1 cellular context compared by ENCODE assay signal in genomic region chr5:97181856-97182545, GRCh38.
TF ChIP-seq lines count a peak whose summit lies in the region.

No MANE protein-coding gene starts in this region.

TF ChIP-seq in H1, 55 proteins besides CTCF, POLR2A, EP300 and RAD21 (continued from another document):
- TF ChIP-seq RFX5 (IDR thresholded peaks at IDR 0.05; ENCODE audit: borderline replicate concordance, low read depth, low read length) (no peak), SRF (IDR thresholded peaks at IDR 0.05; ENCODE audit: low read depth, low read length) (no peak), KDM5A (IDR thresholded peaks at IDR 0.05; ENCODE audit: low read length) (no peak), PHF8 (conservative IDR thresholded peaks at IDR 0.05; ENCODE audit: low read depth, low read length) (no peak), KDM1A (IDR thresholded peaks at IDR 0.05; ENCODE audit: borderline replicate concordance, low read length) (no peak), TCF12 (IDR thresholded peaks at IDR 0.05; ENCODE audit: low read depth, low read length) (no peak), POU5F1 (IDR thresholded peaks at IDR 0.05; ENCODE audit: low read depth, low read length) (no peak), TAF1 (IDR thresholded peaks at IDR 0.05; ENCODE audit: low read depth, low read length) (no peak), BCL11A (IDR thresholded peaks at IDR 0.05; ENCODE audit: low read depth in 2 of 2, low read length in 2 of 2) (no peak), POLR2AphosphoS5 (IDR thresholded peaks at IDR 0.05; ENCODE audit: low read depth, low read length) (no peak), SP2 (IDR thresholded peaks at IDR 0.05; ENCODE audit: low read length) (no peak), GABPA (IDR thresholded peaks at IDR 0.05; ENCODE audit: borderline replicate concordance, insufficient read depth, low read length) (no peak)
